1 cellular context compared by ENCODE assay signal in the genomic region with DNA sequence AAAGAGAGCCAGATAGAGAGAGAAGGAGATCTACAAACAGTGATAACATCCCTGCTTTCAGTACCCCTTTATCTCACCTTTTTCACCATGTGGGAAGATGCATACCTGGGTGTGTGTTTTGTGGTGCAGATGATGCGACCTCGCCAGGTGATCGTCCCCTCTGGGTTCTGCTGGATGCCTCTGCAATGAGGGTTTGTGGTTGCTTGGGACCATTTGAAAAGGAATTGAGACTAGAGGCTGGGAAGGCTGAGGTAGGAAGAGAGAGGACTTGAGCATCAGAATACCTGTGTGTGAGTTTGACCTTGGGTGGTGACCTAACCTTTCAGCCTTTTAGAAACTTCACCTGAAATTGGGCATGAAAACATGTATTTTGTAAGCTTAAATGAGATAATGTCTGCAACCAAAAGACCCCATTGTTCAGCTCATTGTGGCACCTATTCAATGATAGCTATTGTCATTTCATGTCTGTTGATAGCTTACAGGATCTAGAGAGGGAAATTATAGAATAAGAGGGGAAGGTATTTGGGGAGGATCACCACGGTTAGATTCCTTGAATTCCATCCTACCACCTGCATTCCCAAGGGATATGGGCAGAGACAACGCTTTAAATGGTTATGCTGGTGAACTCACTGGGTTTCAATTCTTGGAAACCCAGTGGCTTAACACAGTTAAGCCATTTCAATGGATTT.
TF ChIP-seq lines count a peak whose summit lies in the region.

No MANE protein-coding gene starts in this region.

TF ChIP-seq in GM23338, 12 proteins besides CTCF, POLR2A, EP300 and RAD21 (continued from another document):
- TF ChIP-seq ETS1 (IDR thresholded peaks at IDR 0.05), result no peak
